ENCODE assay signal across 21 cellular contexts in genomic region chr10:31366703-31367102, GRCh38. TPM values are rescaled to one million over a fixed set of nuclear protein-coding genes. Genes with fewer than 3 reads are reported as not detected.
DNase-seq lines count a peak whose midpoint lies in the region; ATAC-seq, FAIRE-seq and TF ChIP-seq lines count a peak whose summit lies in the region.
"Had no signal": no experiment of that assay in that cellular context is flagged by ENCODE, and none has a peak within 500 bp of the region (broad histone marks: within the 10 kb centered on the region; RNA-seq: fewer than 3 reads in every experiment).

No MANE protein-coding gene starts in this region.

- CTCF ChIA-PET in GM12878 (lab: Yijun Ruan, JAX) = interaction anchor here (1.3 kb wide), 1 partner anchor 10 kb away, joined by 4 read pairs; no protein-coding TSS in a partner anchor

- H3K4me3 ChIP-seq in GM12878 = no peak overlapping the region
- H3K4me3 ChIP-seq in thyroid gland (replicated peaks in 1 of 3) = no peak overlapping the region
- no peak overlapping the region for H3K4me3 ChIP-seq in right cardiac atrium (ENCODE audit: low read length)
- H3K4me3 ChIP-seq: BLaER1, HAP-1 had no signal

- no peak overlapping the region for H3K9ac ChIP-seq in GM12878 (ENCODE audit: control insufficient read depth, insufficient read depth, low read length)
- H3K9ac ChIP-seq: BLaER1 had no signal

- FAIRE-seq in GM12878 (lab: Jason Lieb, UNC) = no peak
- FAIRE-seq: A204.1, GM12892 had no signal

- intact Hi-C loops in GM12878 (cut with micrococcal nuclease; ENCODE audit: unreplicated experiment) = no loop called here
- intact Hi-C loops in thyroid gland (cut with DNase I) = no loop called here
- intact Hi-C loops in right cardiac atrium (cut with DNase I) = no loop called here

- TF ChIP-seq EP300 in GM12878 (IDR thresholded peaks at IDR 0.05; ENCODE audit: borderline replicate concordance in 1 of 2, control insufficient read depth in 1 of 2, low read depth in 2 of 2, low read length in 2 of 2) = no peak

- H3K9me3 ChIP-seq in GM12878 (replicated peaks; ENCODE audit: control insufficient read depth, insufficient read depth, low read length) (peaks cover 7% of the 10 kb centered on the region), thyroid gland (no peaks in the 10 kb centered on the region), right cardiac atrium (ENCODE audit: control insufficient read depth, low read length) (no peaks in the 10 kb centered on the region)
- H3K9me3 ChIP-seq: HAP-1 had no signal

- BruUV-seq in GM12878 (replicated peaks; lab: Mats Ljungman, UMichigan) = TSS peak; percentile 6

- H3K36me3 ChIP-seq in GM12878 (ENCODE audit: control insufficient read depth in 2 of 2, insufficient read depth in 2 of 2, low read length in 1 of 2) (peaks cover 0 to 6% of the 10 kb centered on the region in 2 experiments; a peak in 2 of 4 replicates), thyroid gland (no peaks in the 10 kb centered on the region)
- H3K36me3 ChIP-seq: HAP-1 had no signal

- 100% methylated on average over 4 of the region's 4 CpGs for WGBS in GM12878 (ENCODE audit: insufficient coverage, insufficient replicate concordance, low lambda C conversion rate, missing lambda C conversion rate)
- WGBS in thyroid gland, 2 donors = 68 to 75% methylated on average over 4 of the region's 4 CpGs
- 92% methylated on average over 4 of the region's 4 CpGs for WGBS in right cardiac atrium

- no peak for TF ChIP-seq CTCF in GM12878 (IDR thresholded peaks at IDR 0.05 in 2 of 3, conservative IDR thresholded peaks at IDR 0.05 in 1 of 3; ENCODE audit: control insufficient read depth in 2 of 3, extremely low read depth in 1 of 3, insufficient read depth in 1 of 3, low read depth in 3 of 3, low read length in 3 of 3)
- TF ChIP-seq CTCF in thyroid gland (IDR thresholded peaks at IDR 0.05) = no peak

- H3K9me3 Mint-ChIP-seq in activated T-cell treated with anti-CD3 and anti-CD28 coated beads, Interleukin-2, amount 50 U/mL, for 72 hours = no peaks in the 10 kb centered on the region
- peaks cover 4% of the 10 kb centered on the region for H3K9me3 Mint-ChIP-seq in activated T-cell treated with anti-CD3 and anti-CD28 coated beads, Interleukin-2, amount 50 U/mL, for 4 hours

- DNase-seq in activated T-cell treated with anti-CD3 and anti-CD28 coated beads, Interleukin-2, amount 50 U/mL, for 72 hours = no peak
- DNase-seq in activated T-cell treated with anti-CD3 and anti-CD28 coated beads, Interleukin-2, amount 50 U/mL, for 4 hours = no peak
- DNase-seq in GM12878 (ENCODE audit: low read depth, low spot score) = no peak
- no peak for DNase-seq in thyroid gland
- DNase-seq in right cardiac atrium = no peak
- DNase-seq in NCI-H2227 (lab: John Stamatoyannopoulos, UW; ENCODE audit: unreplicated experiment) = no peak
- DNase-seq: CD4-positive, CD25-positive, alpha-beta regulatory T cell; CD8-positive, alpha-beta memory T cell; DMS 273 treated with DMSO at 0.1 percent for 48 hours; DMS53; DMS79 treated with DMSO at 0.1 percent for 48 hours; GF-D8; GOT3; HFFc6 had no signal

- H4K20me1 ChIP-seq in GM12878 (ENCODE audit: control insufficient read depth, insufficient read depth) = no peaks in the 10 kb centered on the region
- H4K20me1 ChIP-seq: BLaER1 had no signal

- H3K4me2 ChIP-seq in GM12878 (ENCODE audit: control insufficient read depth, insufficient read depth) = no peak overlapping the region
- H3K4me2 ChIP-seq: BLaER1 had no signal

- peaks cover 48% of the 10 kb centered on the region for H3K79me2 ChIP-seq in GM12878 (ENCODE audit: control insufficient read depth, insufficient read depth, low read length)

- SMC1A ChIA-PET in GM12878 (lab: Charles Lee; ENCODE audit: uncharacterized antibody, unreplicated experiment) = interaction anchor here (1.5 kb wide), 1 partner anchor 9 kb away, joined by 4 read pairs; no protein-coding TSS in a partner anchor

- POLR2A ChIA-PET in GM12878 (lab: Charles Lee) = interaction anchor here (0.6 kb wide), 1 partner anchor 26 kb away, joined by 3 read pairs; no protein-coding TSS in a partner anchor

- peaks cover 0 to 8% of the 10 kb centered on the region in 2 donors for H3K36me3 Mint-ChIP-seq in activated T-cell treated with anti-CD3 and anti-CD28 coated beads, Interleukin-2, amount 50 U/mL, for 72 hours (ENCODE audit: insufficient read depth in 2 of 2)
- peaks cover 13% of the 10 kb centered on the region for H3K36me3 Mint-ChIP-seq in activated T-cell treated with anti-CD3 and anti-CD28 coated beads, Interleukin-2, amount 50 U/mL, for 4 hours (ENCODE audit: insufficient read depth)

- H3K27ac ChIP-seq in GM12878 (ENCODE audit: control insufficient read depth, insufficient read depth) (no peak overlapping the region), thyroid gland (peak overlapping the region; percentile 28 to 73 (median 41)), right cardiac atrium (ENCODE audit: low read length) (no peak overlapping the region)
- H3K27ac ChIP-seq: 22Rv1, BLaER1, C4-2B had no signal

- no peak overlapping the region for H2AFZ ChIP-seq in GM12878 (ENCODE audit: control insufficient read depth, low read depth, low read length)

- ATAC-seq in activated T-cell treated with anti-CD3 and anti-CD28 coated beads, Interleukin-2, amount 50 U/mL, for 72 hours (replicated peaks in 1 of 2) = no peak
- ATAC-seq in activated T-cell treated with anti-CD3 and anti-CD28 coated beads, Interleukin-2, amount 50 U/mL, for 4 hours = no peak
- ATAC-seq in GM12878 (no peak), right cardiac atrium (no peak)

- RAD21 ChIA-PET in GM12878 (lab: Charles Lee; ENCODE audit: unreplicated experiment) = interaction anchor here (0.6 to 1.4 kb wide), 2 partner anchors 14 to 16 kb away, joined by 3 read pairs; no protein-coding TSS in a partner anchor

- TF ChIP-seq POLR2A in GM12878 (IDR thresholded peaks at IDR 0.05; ENCODE audit: low read depth, low read length) (no peak), thyroid gland (IDR thresholded peaks at IDR 0.05) (no peak)

- no peaks in the 10 kb centered on the region for H3K27me3 Mint-ChIP-seq in activated T-cell treated with anti-CD3 and anti-CD28 coated beads, Interleukin-2, amount 50 U/mL, for 72 hours (ENCODE audit: low read depth)
- no peaks in the 10 kb centered on the region for H3K27me3 Mint-ChIP-seq in activated T-cell treated with anti-CD3 and anti-CD28 coated beads, Interleukin-2, amount 50 U/mL, for 4 hours (ENCODE audit: low read depth)
- H3K27me3 Mint-ChIP-seq: B cell; CD4-positive, CD25-positive, alpha-beta regulatory T cell; CD8-positive, alpha-beta memory T cell had no signal

- peaks cover 22% of the 10 kb centered on the region for H3K4me1 Mint-ChIP-seq in activated T-cell treated with anti-CD3 and anti-CD28 coated beads, Interleukin-2, amount 50 U/mL, for 72 hours (ENCODE audit: low read depth)
- H3K4me1 Mint-ChIP-seq in activated T-cell treated with anti-CD3 and anti-CD28 coated beads, Interleukin-2, amount 50 U/mL, for 4 hours (ENCODE audit: low read depth) = peaks cover 41% of the 10 kb centered on the region

- peak overlapping the region; percentile 71 for H3K27ac Mint-ChIP-seq in activated T-cell treated with anti-CD3 and anti-CD28 coated beads, Interleukin-2, amount 50 U/mL, for 72 hours
- H3K27ac Mint-ChIP-seq: B cell; CD4-positive, CD25-positive, alpha-beta regulatory T cell; HFFc6 had no signal

- H3K4me1 ChIP-seq in GM12878 (ENCODE audit: control insufficient read depth, insufficient read depth, low read length) (no peaks in the 10 kb centered on the region), thyroid gland (peaks cover 11 to 13% of the 10 kb centered on the region in 2 donors), right cardiac atrium (ENCODE audit: control insufficient read depth, insufficient read depth, low read length) (no peaks in the 10 kb centered on the region)
- H3K4me1 ChIP-seq: BLaER1, HAP-1 had no signal

- H3K4me3 Mint-ChIP-seq in activated T-cell treated with anti-CD3 and anti-CD28 coated beads, Interleukin-2, amount 50 U/mL, for 72 hours = no peak overlapping the region
- H3K4me3 Mint-ChIP-seq in activated T-cell treated with anti-CD3 and anti-CD28 coated beads, Interleukin-2, amount 50 U/mL, for 4 hours = no peak overlapping the region
- H3K4me3 Mint-ChIP-seq: B cell; CD4-positive, CD25-positive, alpha-beta regulatory T cell; CD8-positive, alpha-beta memory T cell; HFFc6 had no signal

- no peak for TF ChIP-seq RAD21 in GM12878 (IDR thresholded peaks at IDR 0.05; ENCODE audit: insufficient read depth, low read depth, low read length)

- H3K27me3 ChIP-seq in GM12878 (replicated peaks in 1 of 2; ENCODE audit: control insufficient read depth in 2 of 2, insufficient read depth in 2 of 2, low read length in 1 of 2) (no peaks in the 10 kb centered on the region), thyroid gland (no peaks in the 10 kb centered on the region), right cardiac atrium (ENCODE audit: control insufficient read depth, insufficient read depth) (no peaks in the 10 kb centered on the region)
- H3K27me3 ChIP-seq: BLaER1 had no signal

- in situ Hi-C loops in GM12878 (cut with MboI) = no loop called here

TF ChIP-seq in GM12878, 131 proteins besides CTCF, POLR2A, EP300 and RAD21:
- no peak for TF ChIP-seq TARDBP (IDR thresholded peaks at IDR 0.05; ENCODE audit: borderline replicate concordance)

RNA-seq across cellular contexts. Expression of gene ZEB1, which starts 47.7 kb away (rescaled TPM):
- 10 to 100 TPM; 45.4 to 52.5 TPM for total RNA-seq in activated T-cell treated with anti-CD3 and anti-CD28 coated beads, Interleukin-2, amount 50 U/mL, for 72 hours
- 10 to 100 TPM; 31.6 to 32.9 (median 32.1) TPM for total RNA-seq in activated T-cell treated with anti-CD3 and anti-CD28 coated beads, Interleukin-2, amount 50 U/mL, for 4 hours
- total RNA-seq in GM12878 (2013; cell fraction: nucleolus; rRNA removed) = 160 and 171 TPM in 2 replicates
- 19.1 and 30.7 TPM in 2 replicates for total RNA-seq in GM12878 (2014; rRNA removed)
- 35.6 and 37.0 TPM in 2 replicates for total RNA-seq in GM12878 (2014; rRNA removed; fragmentation: Illumina TruSeq; extraction: Trizol)
- 25.7 and 26.3 TPM in 2 replicates for total RNA-seq in GM12878 (2021)
- 10.3 TPM for polyA plus RNA-seq in GM12878 (2011; ENCODE audit: low read depth)
- 29.7 and 39.7 TPM in 2 replicates for polyA plus RNA-seq in GM12878 (2011; rRNA removed)
- polyA plus RNA-seq in GM12878 (2011; cell fraction: cytosol; rRNA removed) = 11.4 and 12.4 TPM in 2 replicates
- polyA plus RNA-seq in GM12878 (2011; cell fraction: nucleus; rRNA removed) = 45.9 and 48.9 TPM in 2 replicates
- 10.9 and 15.2 TPM in 2 replicates for polyA plus RNA-seq in GM12878 (2012)
- polyA plus RNA-seq in GM12878 (2014; fragmentation: Illumina TruSeq; extraction: Trizol) = 28.7 and 36.4 TPM in 2 replicates
- polyA plus RNA-seq in GM12878 (2014; fragmentation: Nextera tagmentation; extraction: Ambion mirVana) = 10 to 100 TPM; 10.4 to 16.8 TPM
- 13.2 and 15.4 TPM in 2 replicates for polyA plus RNA-seq in GM12878 (2014; rRNA removed)
- 10 to 100 TPM; 23.9 to 25.1 TPM for polyA plus RNA-seq in GM12878 (2016; fragmentation: Nextera tagmentation; extraction: Ambion mirVana)
- polyA minus RNA-seq in GM12878 (2011; rRNA and poly(A)+ RNA removed) = 54.2 and 111 TPM in 2 replicates
- polyA minus RNA-seq in GM12878 (2011; cell fraction: cytosol; rRNA and poly(A)+ RNA removed) = 23.4 and 26.3 TPM in 2 replicates
- 87.2 and 150 TPM in 2 replicates for polyA minus RNA-seq in GM12878 (2011; cell fraction: nucleus; rRNA and poly(A)+ RNA removed)
- 10 to 100 TPM; 51.7 to 67.7 (median 57.9) TPM for total RNA-seq in thyroid gland
- total RNA-seq in right cardiac atrium = 10 to 100 TPM; 64.9 to 72.8 (median 69.2) TPM
- 13.9 TPM for polyA plus RNA-seq in right cardiac atrium

Comparison
In these comparisons a context has a peak if more than half of its experiments do, and no peak if none do; other contexts are left out.
1. H3K27ac ChIP-seq: peak in thyroid gland (3 of 3); none in GM12878 (single experiment) and right cardiac atrium (single experiment).